Comparison of ENCODE assay signal across 7 cellular contexts in the genomic region with DNA sequence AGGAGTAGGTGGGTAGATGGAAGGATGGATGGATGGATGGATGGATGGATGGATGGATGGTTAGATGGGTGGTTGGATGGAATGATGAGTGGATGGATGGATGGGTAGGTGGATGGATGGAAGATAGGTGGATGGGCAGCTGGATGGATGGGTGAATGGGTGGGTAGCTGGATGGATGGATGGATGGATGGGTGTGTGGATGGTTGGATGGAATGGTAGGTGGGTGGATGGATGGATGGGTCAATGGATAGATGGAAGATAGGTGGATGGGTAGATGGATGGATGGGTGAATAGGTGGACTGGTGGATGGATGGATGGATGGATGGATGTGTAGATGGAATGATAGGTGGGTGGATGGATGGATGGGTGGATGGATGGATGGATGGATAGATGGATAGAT.
"Had no signal": no experiment of that assay in that cellular context is flagged by ENCODE, and none has a peak within 500 bp of the region (broad histone marks: within the 10 kb centered on the region; RNA-seq: fewer than 3 reads in every experiment).

No MANE protein-coding gene starts in this region.

- DNase-seq: H7, KG1 had no signal

- H3K4me3 ChIP-seq: GM23338, HAP-1 had no signal

- H3K4me1 ChIP-seq: HAP-1 had no signal

- H3K9me3 ChIP-seq: HAP-1 had no signal

- FAIRE-seq: HTR-8/SVneo had no signal

- H3K27ac Mint-ChIP-seq: GM23338, IgD-negative memory B cell had no signal

- H3K36me3 Mint-ChIP-seq: IgD-negative memory B cell had no signal

- H3K4me2 ChIP-seq: GM23338 had no signal

- ATAC-seq: GM23338, HCT116 had no signal

- H3K4me1 Mint-ChIP-seq: IgD-negative memory B cell had no signal

- H3K36me3 ChIP-seq: HAP-1 had no signal

- H3K4me3 Mint-ChIP-seq: GM23338 had no signal

- H2AFZ ChIP-seq: GM23338 had no signal
